ENCODE assay signal across 9 cellular contexts in the genomic region with DNA sequence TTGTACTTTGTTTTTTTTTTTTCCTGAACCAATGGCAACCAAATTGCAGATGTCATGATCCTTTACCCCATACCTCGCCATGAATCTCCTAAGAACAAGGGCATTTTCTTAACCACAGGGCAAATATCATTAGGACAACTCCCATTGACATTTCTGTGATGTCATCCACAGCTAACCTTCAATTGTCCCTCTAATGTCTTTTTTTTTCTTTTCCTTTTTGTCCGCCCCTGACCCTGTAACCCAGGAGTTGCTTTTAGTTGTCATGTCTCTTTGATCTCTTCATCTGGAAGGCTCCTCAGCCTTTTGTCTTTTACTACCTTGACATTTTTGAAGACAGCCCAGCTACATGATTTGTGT. TPM values are rescaled to one million over a fixed set of nuclear protein-coding genes. Genes with fewer than 3 reads are reported as not detected.
A peak's percentile ranks its signal among the peaks of the same experiment; 100 is the strongest.
DNase-seq lines count a peak whose midpoint lies in the region; ATAC-seq, FAIRE-seq and TF ChIP-seq lines count a peak whose summit lies in the region.
"Had no signal": no experiment of that assay in that cellular context is flagged by ENCODE, and none has a peak within 500 bp of the region (broad histone marks: within the 10 kb centered on the region; RNA-seq: fewer than 3 reads in every experiment).

No MANE protein-coding gene starts in this region.

- H3K4me2 ChIP-seq in PC-9: peak overlapping the region; percentile 76

- no peaks in the 10 kb centered on the region for H3K9me3 ChIP-seq in CD8-positive, alpha-beta T cell (ENCODE audit: low read length)
- H3K9me3 ChIP-seq in PC-9 (ENCODE audit: insufficient read depth, low read depth) (no peaks in the 10 kb centered on the region), pancreas (no peaks in the 10 kb centered on the region)

- H3K9me2 ChIP-seq in PC-9 (ENCODE audit: insufficient read depth): no peaks in the 10 kb centered on the region

- 3 to 5% methylated on average over 2 of the region's 2 CpGs for WGBS in pancreas, 2 donors

- H3K4me1 Mint-ChIP-seq in CD8-positive, alpha-beta T cell (ENCODE audit: low read depth): peaks cover 22% of the 10 kb centered on the region

- no peaks in the 10 kb centered on the region for H3F3A ChIP-seq in PC-9 (ENCODE audit: insufficient read depth, low read depth)

- CTCF ChIA-PET in CD8-positive, alpha-beta T cell (lab: Charles Lee): interaction anchor here (0.9 kb wide), 1 partner anchor 22 kb away, joined by 4 read pairs; no protein-coding TSS in a partner anchor
- CTCF ChIA-PET in PC-9 (lab: Charles Lee): no interaction called here

- H3K27me3 ChIP-seq in CD8-positive, alpha-beta T cell (ENCODE audit: insufficient read depth, low read length): no peaks in the 10 kb centered on the region
- H3K27me3 ChIP-seq in PC-9 (ENCODE audit: insufficient read depth, low read depth) (no peaks in the 10 kb centered on the region), pancreas (no peaks in the 10 kb centered on the region)

- no peak for DNase-seq in CD8-positive, alpha-beta T cell
- no peak for DNase-seq in PC-9
- DNase-seq in epithelial cell of esophagus (ENCODE audit: low read depth): no peak
- no peak for DNase-seq in pancreas
- DNase-seq in NCI-H1436 treated with DMSO at 0.1 percent for 48 hours (lab: John Stamatoyannopoulos, UW): no peak
- DNase-seq in NCI-H69 (lab: John Stamatoyannopoulos, UW): no peak

- H3K36me3 Mint-ChIP-seq in CD8-positive, alpha-beta T cell: peaks cover 21% of the 10 kb centered on the region

- peaks cover under 1% of the 10 kb centered on the region for H3K36me3 ChIP-seq in CD8-positive, alpha-beta T cell (ENCODE audit: insufficient read depth, low read length)
- H3K36me3 ChIP-seq in PC-9 (ENCODE audit: low read depth) (no peaks in the 10 kb centered on the region), pancreas (no peaks in the 10 kb centered on the region)

- no peak for ATAC-seq in CD8-positive, alpha-beta T cell
- ATAC-seq in pancreas (no peak), GM19023 (IDR thresholded peaks at IDR 0.05; ENCODE audit: unreplicated experiment) (no peak), esophagus mucosa (no peak)

- peak overlapping the region; percentile 91 for H3K4me3 ChIP-seq in CD8-positive, alpha-beta T cell (ENCODE audit: low read depth, low read length)
- H3K4me3 ChIP-seq in PC-9 (peak overlapping the region; percentile 59), epithelial cell of esophagus (ENCODE audit: low read length) (peak overlapping the region; percentile 65), pancreas (peak overlapping the region; percentile 74 to 97 (median 92))

- H3K4me1 ChIP-seq in CD8-positive, alpha-beta T cell (ENCODE audit: insufficient read depth, low read length): peaks cover 17% of the 10 kb centered on the region
- peaks cover 12% of the 10 kb centered on the region for H3K4me1 ChIP-seq in PC-9 (replicated peaks; ENCODE audit: insufficient read depth)
- H3K4me1 ChIP-seq in pancreas: peaks cover 14 to 31% (median 21%) of the 10 kb centered on the region in 3 donors

- TSS peak; percentile 80 for BruUV-seq in PC-9 (replicated peaks; lab: Mats Ljungman, UMichigan)

- POLR2A ChIA-PET in CD8-positive, alpha-beta T cell (lab: Charles Lee): interaction anchor here (0.9 to 2.7 kb wide), 4 partner anchors 13 to 64 kb away, joined by 3 to 23 read pairs (median 4); a partner anchor contains a TSS
- POLR2A ChIA-PET in PC-9 (lab: Charles Lee; ENCODE audit: unreplicated experiment): interaction anchor here (0.6 to 0.7 kb wide), 4 partner anchors 13 to 645 kb away, joined by 4 to 13 read pairs (median 8); a partner anchor contains a TSS

- no peaks in the 10 kb centered on the region for H3K9me3 Mint-ChIP-seq in CD8-positive, alpha-beta T cell

- intact Hi-C loops in CD8-positive, alpha-beta T cell (cut with DNase I, micrococcal nuclease): loop anchor here (5.0 kb wide), 1 partner anchor 63 kb away; a partner anchor contains a TSS
- intact Hi-C loops in PC-9 (cut with micrococcal nuclease; ENCODE audit: unreplicated experiment): no loop called here
- intact Hi-C loops in pancreas (cut with DNase I): no loop called here

- H3K79me2 ChIP-seq in PC-9 (ENCODE audit: low read depth): 0 out of 2 replicates have a peak, but pooled peaks cover 3% of the 10 kb centered on the region

- H3K4me3 Mint-ChIP-seq in CD8-positive, alpha-beta T cell: peak overlapping the region; percentile 88

- no peak for FAIRE-seq in pancreas (lab: Jason Lieb, UNC)

- H4K20me1 ChIP-seq in PC-9 (ENCODE audit: insufficient read depth): no peaks in the 10 kb centered on the region

- H3K27ac ChIP-seq in CD8-positive, alpha-beta T cell (ENCODE audit: low read depth, low read length): peak overlapping the region; percentile 67
- H3K27ac ChIP-seq in PC-9 (no peak overlapping the region), pancreas (peak overlapping the region; percentile 9 to 88 (median 56))

- no peak for TF ChIP-seq CTCF in CD8-positive, alpha-beta T cell (IDR thresholded peaks at IDR 0.05)
- TF ChIP-seq CTCF in PC-9 (conservative IDR thresholded peaks at IDR 0.05) (no peak), epithelial cell of esophagus (IDR thresholded peaks at IDR 0.05; ENCODE audit: insufficient read depth, low read depth, low read length, missing control alignments) (no peak), pancreas (IDR thresholded peaks at IDR 0.05) (no peak)

- H3K27me3 Mint-ChIP-seq in CD8-positive, alpha-beta T cell (ENCODE audit: low read depth): no peaks in the 10 kb centered on the region

- H3K27ac Mint-ChIP-seq in CD8-positive, alpha-beta T cell: peak overlapping the region; percentile 94

- H2AFZ ChIP-seq in PC-9: peak overlapping the region; percentile 93

RNA-seq across cellular contexts. Expression of a gene that starts 0.4 kb away (rescaled TPM):
- 10 to 100 TPM; 35.0 to 38.1 TPM for total RNA-seq in CD8-positive, alpha-beta T cell
- total RNA-seq in PC-9 (2021) (20.6 and 31.2 TPM in 2 replicates), pancreas (1 to 10 TPM; 3.7 to 7.0 (median 6.4) TPM), esophagus mucosa (6.0 TPM)
- polyA plus RNA-seq in pancreas: 10 to 100 TPM in 1 of 2 donors, 1 to 10 TPM in 1; 8.3 to 10.0 TPM

RNA-seq across cellular contexts. Expression of a gene that starts 31.6 kb away (rescaled TPM):
- total RNA-seq in CD8-positive, alpha-beta T cell: not detected
- total RNA-seq in PC-9 (2021): not detected in 2 replicates
- 1 to 10 TPM in 5 of 6 donors, not detected in 1; 1.1 to 9.1 (median 5.2) TPM for total RNA-seq in pancreas
- polyA plus RNA-seq in pancreas: 1 to 10 TPM; 1.6 to 1.7 TPM
- 0.56 TPM for total RNA-seq in esophagus mucosa
- total RNA-seq: lung microvascular endothelial cell had no signal

RNA-seq across cellular contexts. Expression of a gene that starts 37.5 kb away (rescaled TPM):
- total RNA-seq in CD8-positive, alpha-beta T cell: 10 to 100 TPM in 1 of 2 experiments, 1 to 10 TPM in 1; 7.9 to 10.9 TPM
- total RNA-seq in PC-9 (2021) (37.3 and 38.1 TPM in 2 replicates), pancreas (10 to 100 TPM; 13.0 to 23.3 (median 16.9) TPM), esophagus mucosa (14.7 TPM)
- polyA plus RNA-seq in pancreas: 10 to 100 TPM; 14.1 to 15.3 TPM

Comparison
In these comparisons a context has a peak if more than half of its experiments do, and no peak if none do; other contexts are left out.
1. intact Hi-C loops: an anchor here in CD8-positive, alpha-beta T cell (5.0 kb wide); none called in PC-9 and pancreas.